Comparison of ENCODE assay signal across 15 cellular contexts in genomic region chr7:55044318-55044717, GRCh38. TPM values are rescaled to one million over a fixed set of nuclear protein-coding genes. Genes with fewer than 3 reads are reported as not detected.
DNase-seq lines count a peak whose midpoint lies in the region; ATAC-seq and TF ChIP-seq lines count a peak whose summit lies in the region.
"Had no signal": no experiment of that assay in that cellular context is flagged by ENCODE, and none has a peak within 500 bp of the region (broad histone marks: within the 10 kb centered on the region; RNA-seq: fewer than 3 reads in every experiment).

No MANE protein-coding gene starts in this region.

- H3K4me3 ChIP-seq in PC-9 (no peak overlapping the region), esophagus squamous epithelium (no peak overlapping the region), subcutaneous abdominal adipose tissue (ENCODE audit: low read depth in 1 of 5, low read length in 5 of 5) (no peak overlapping the region), Peyer's patch (no peak overlapping the region)

- peaks cover 1% of the 10 kb centered on the region for H3K27me3 Mint-ChIP-seq in nephron (ENCODE audit: low read depth)
- H3K27me3 Mint-ChIP-seq: CD4-positive, alpha-beta T cell had no signal

- no TSS peak for BruUV-seq in PC-9 (replicated peaks; lab: Mats Ljungman, UMichigan)

- no peaks in the 10 kb centered on the region for H3K36me3 Mint-ChIP-seq in nephron (ENCODE audit: low read depth)

- peaks cover 70% of the 10 kb centered on the region for H3F3A ChIP-seq in PC-9 (ENCODE audit: insufficient read depth, low read depth)

- no peak for TF ChIP-seq POLR2A in esophagus squamous epithelium (IDR thresholded peaks at IDR 0.05)
- no peak for TF ChIP-seq POLR2A in Peyer's patch (IDR thresholded peaks at IDR 0.05)

- no peak for ATAC-seq in stimulated activated naive CD8-positive, alpha-beta T cell treated with anti-CD3 and anti-CD28 coated beads, Interleukin-15, Interleukin-2, amounts not matched to agents 100 U/mL and 50 U/mL, for 24 hours
- ATAC-seq: activated CD4-positive, alpha-beta T cell treated with anti-CD3 and anti-CD28 coated beads for 36 hours had no signal

- intact Hi-C loops in PC-9 (cut with micrococcal nuclease; ENCODE audit: unreplicated experiment) (loop anchor here (1.0 to 5.0 kb wide), 2 partner anchors 22 to 167 kb away; no protein-coding TSS in a partner anchor), esophagus squamous epithelium (cut with DNase I) (no loop called here)

- H3K79me2 ChIP-seq in PC-9 (ENCODE audit: low read depth): peaks cover 99% of the 10 kb centered on the region

- H3K4me1 ChIP-seq in PC-9 (replicated peaks; ENCODE audit: insufficient read depth): peaks cover 58% of the 10 kb centered on the region
- H3K4me1 ChIP-seq in esophagus squamous epithelium: peaks cover 17 to 82% (median 52%) of the 10 kb centered on the region in 3 donors
- H3K4me1 ChIP-seq in subcutaneous abdominal adipose tissue (ENCODE audit: control insufficient read depth in 5 of 5, insufficient read depth in 5 of 5, low read length in 5 of 5): peaks cover 0 to 51% (median 30%) of the 10 kb centered on the region in 5 donors
- peaks cover 0 to 38% (median 3%) of the 10 kb centered on the region in 4 donors for H3K4me1 ChIP-seq in Peyer's patch

- peaks cover 67% of the 10 kb centered on the region for H4K20me1 ChIP-seq in PC-9 (ENCODE audit: insufficient read depth)

- H3K27me3 ChIP-seq in PC-9 (ENCODE audit: insufficient read depth, low read depth) (no peaks in the 10 kb centered on the region), esophagus squamous epithelium (no peaks in the 10 kb centered on the region), subcutaneous abdominal adipose tissue (ENCODE audit: control insufficient read depth in 5 of 5, insufficient read depth in 4 of 5, low read length in 5 of 5) (no peaks in the 10 kb centered on the region), Peyer's patch (no peaks in the 10 kb centered on the region)

- POLR2A ChIA-PET in PC-9 (lab: Charles Lee; ENCODE audit: unreplicated experiment): interaction anchor here (0.6 kb wide), 1 partner anchor 22 kb away, joined by 3 read pairs; no protein-coding TSS in a partner anchor

- H3K9me3 Mint-ChIP-seq in nephron: no peaks in the 10 kb centered on the region
- H3K9me3 Mint-ChIP-seq: CD4-positive, alpha-beta T cell had no signal

- H2AFZ ChIP-seq in PC-9: no peak overlapping the region

- no peaks in the 10 kb centered on the region for H3K9me2 ChIP-seq in PC-9 (ENCODE audit: insufficient read depth)

- no peak for DNase-seq in PC-9
- DNase-seq in esophagus squamous epithelium (lab: John Stamatoyannopoulos, UW): no peak
- DNase-seq in activated CD4-positive, CD25-positive, alpha-beta regulatory T cell treated with anti-CD3 and anti-CD28 coated beads, Interleukin-2, amount 50 U/mL, for 72 hours: no peak
- no peak for DNase-seq in Peyer's patch
- DNase-seq in stimulated activated naive CD8-positive, alpha-beta T cell treated with anti-CD3 and anti-CD28 coated beads, Interleukin-15, Interleukin-2, amounts not matched to agents 100 U/mL and 50 U/mL, for 24 hours: no peak
- DNase-seq in stimulated activated naive CD4-positive, alpha-beta T cell (lab: John Stamatoyannopoulos, UW): no peak
- DNase-seq: activated CD4-positive, alpha-beta T cell treated with anti-CD3 and anti-CD28 coated beads for 36 hours; CD4-positive, alpha-beta T cell; central memory CD4-positive, alpha-beta T cell; DMS153; kidney glomerular epithelial cell; NCI-H1436 treated with DMSO at 0.1 percent for 48 hours; occipital lobe had no signal

- H3K27ac ChIP-seq in PC-9: peak overlapping the region; percentile 45
- H3K27ac ChIP-seq in esophagus squamous epithelium: peak overlapping the region; percentile 80 to 85 (median 84)
- H3K27ac ChIP-seq in subcutaneous abdominal adipose tissue (ENCODE audit: low read depth, low read length): peak overlapping the region; percentile 32
- peak overlapping the region in 2 of 4 donors; percentile 5 to 16 for H3K27ac ChIP-seq in Peyer's patch

- CTCF ChIA-PET in PC-9 (lab: Charles Lee): interaction anchor here (0.6 to 1.0 kb wide), 2 partner anchors 23 to 167 kb away, joined by 3 to 4 read pairs; no protein-coding TSS in a partner anchor

- H3K4me3 Mint-ChIP-seq in nephron: no peak overlapping the region
- H3K4me3 Mint-ChIP-seq: activated CD4-positive, alpha-beta T cell treated with anti-CD3 and anti-CD28 coated beads for 36 hours; CD4-positive, alpha-beta T cell had no signal

- H3K36me3 ChIP-seq in PC-9 (ENCODE audit: low read depth) (peaks cover 62% of the 10 kb centered on the region), esophagus squamous epithelium (no peaks in the 10 kb centered on the region), subcutaneous abdominal adipose tissue (ENCODE audit: control insufficient read depth in 5 of 5, insufficient read depth in 5 of 5, low read length in 5 of 5) (peaks cover 0 to under 1% (median 0%) of the 10 kb centered on the region in 5 donors), Peyer's patch (no peaks in the 10 kb centered on the region)

- peak overlapping the region; percentile 66 to 78 (median 66) for H3K27ac Mint-ChIP-seq in nephron
- H3K27ac Mint-ChIP-seq: activated CD4-positive, alpha-beta T cell treated with anti-CD3 and anti-CD28 coated beads for 36 hours; CD4-positive, alpha-beta T cell had no signal

- TF ChIP-seq CTCF in PC-9 (conservative IDR thresholded peaks at IDR 0.05) (no peak), esophagus squamous epithelium (IDR thresholded peaks at IDR 0.05) (no peak), nephron (IDR thresholded peaks at IDR 0.05; ENCODE audit: unreplicated experiment in 3 of 3) (no peak), Peyer's patch (IDR thresholded peaks at IDR 0.05) (no peak)

- H3K4me1 Mint-ChIP-seq in nephron: peaks cover 23% of the 10 kb centered on the region
- H3K4me1 Mint-ChIP-seq: activated CD4-positive, alpha-beta T cell treated with anti-CD3 and anti-CD28 coated beads for 36 hours had no signal

- 33 to 58% methylated on average over 5 to 6 of the region's 6 CpGs for WGBS in esophagus squamous epithelium, 2 donors

- H3K9ac ChIP-seq in subcutaneous abdominal adipose tissue (ENCODE audit: low read length in 5 of 5): no peak overlapping the region

- H3K4me2 ChIP-seq in PC-9: 0 out of 2 replicates have a peak overlapping the region, but pooled peaks have one; percentile 0

- no peaks in the 10 kb centered on the region for H3K9me3 ChIP-seq in PC-9 (ENCODE audit: insufficient read depth, low read depth)
- H3K9me3 ChIP-seq in esophagus squamous epithelium: no peaks in the 10 kb centered on the region
- no peaks in the 10 kb centered on the region for H3K9me3 ChIP-seq in subcutaneous abdominal adipose tissue (ENCODE audit: control insufficient read depth in 5 of 5, low read length in 5 of 5)
- H3K9me3 ChIP-seq in Peyer's patch: no peaks in the 10 kb centered on the region

RNA-seq across cellular contexts. Expression of gene EGFR, which starts 25.5 kb away (rescaled TPM):
- 324 and 342 TPM in 2 replicates for total RNA-seq in PC-9 (2021)
- 100 to 1,000 TPM in 1 of 4 donors, 10 to 100 TPM in 3; 66.1 to 108 (median 72.3) TPM for total RNA-seq in esophagus squamous epithelium
- 10 to 100 TPM; 45.5 to 61.1 (median 56.9) TPM for total RNA-seq in Peyer's patch
- total RNA-seq: CD4-positive, alpha-beta T cell had no signal
